Comparison of ENCODE assay signal across 12 cellular contexts in the genomic region with DNA sequence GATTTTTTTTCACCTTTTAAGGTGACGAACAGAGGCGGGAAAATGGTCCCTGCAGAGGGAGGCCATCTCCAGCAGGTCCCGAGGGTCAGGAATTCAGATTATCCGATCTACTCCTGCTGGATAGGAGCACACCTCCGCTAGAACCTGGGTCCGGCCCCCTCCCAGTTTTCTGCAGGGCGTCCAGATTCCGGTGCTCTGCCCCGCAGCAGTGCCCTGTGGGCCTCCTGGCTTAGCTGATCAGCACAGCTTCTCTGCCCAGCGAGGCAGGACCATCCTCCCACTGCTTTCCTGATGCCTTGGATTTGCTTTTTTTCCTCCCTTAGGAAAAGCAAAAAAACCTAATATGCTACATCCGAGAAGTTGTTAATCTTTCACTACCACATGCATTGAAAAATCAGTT. TPM values are rescaled to one million over a fixed set of nuclear protein-coding genes. Genes with fewer than 3 reads are reported as not detected.
A peak's percentile ranks its signal among the peaks of the same experiment; 100 is the strongest.
DNase-seq lines count a peak whose midpoint lies in the region; TF ChIP-seq lines count a peak whose summit lies in the region.
"Had no signal": no experiment of that assay in that cellular context is flagged by ENCODE, and none has a peak within 500 bp of the region (broad histone marks: within the 10 kb centered on the region; RNA-seq: fewer than 3 reads in every experiment).

No MANE protein-coding gene starts in this region.

- POLR2A ChIA-PET in OCI-LY7 (lab: Charles Lee), result no interaction called here
- POLR2A ChIA-PET in HEK293T (lab: Yijun Ruan, JAX), result no interaction called here

- TF ChIP-seq POLR2A in prostate gland (IDR thresholded peaks at IDR 0.05), result no peak

- no peak overlapping the region for H3K27ac ChIP-seq in OCI-LY7 (ENCODE audit: low read depth, low read length, poor library complexity, severe bottlenecking)
- H3K27ac ChIP-seq in prostate gland, result peak overlapping the region in 1 of 2 donors; percentile 18
- H3K27ac ChIP-seq: suprapubic skin had no signal

- peaks cover 4% of the 10 kb centered on the region for H4K20me1 ChIP-seq in OCI-LY7 (ENCODE audit: insufficient read depth, low read length)

- 62% methylated on average over 11 of the region's 11 CpGs for WGBS in prostate gland

- no peak for DNase-seq in OCI-LY7 (ENCODE audit: low spot score)
- DNase-seq in epithelial cell of proximal tubule (ENCODE audit: low read depth), result no peak
- peak; percentile 47 for DNase-seq in renal cortical epithelial cell (ENCODE audit: low read depth)
- DNase-seq in prostate gland (ENCODE audit: low spot score), result no peak
- no peak for DNase-seq in KG1 (lab: John Stamatoyannopoulos, UW)
- DNase-seq in ACHN, result no peak
- DNase-seq in HEK293T (ENCODE audit: extremely low spot score), result no peak
- DNase-seq: glutamatergic neuron, NCI-H2171 treated with DMSO at 0.1 percent for 48 hours, SHP77 had no signal

- in situ Hi-C loops in ACHN (cut with HindIII; ENCODE audit: low pct_ligation_motif_present, low pct_unique_long_range_greater_than_20kb, low sequenced_read_pairs), result no loop called here

- no peaks in the 10 kb centered on the region for H3K9me2 ChIP-seq in OCI-LY7 (ENCODE audit: insufficient read depth, low read length)

- H3K9me3 ChIP-seq in ES-I3 (ENCODE audit: control insufficient read depth, insufficient read depth, low read length), result no peaks in the 10 kb centered on the region
- H3K9me3 ChIP-seq in OCI-LY7 (ENCODE audit: low read length), result no peaks in the 10 kb centered on the region
- H3K9me3 ChIP-seq in prostate gland, result no peaks in the 10 kb centered on the region
- H3K9me3 ChIP-seq: suprapubic skin had no signal

- no peaks in the 10 kb centered on the region for H3K36me3 ChIP-seq in ES-I3 (ENCODE audit: insufficient read depth, low read length)
- no peaks in the 10 kb centered on the region; the same call in 1 of the 2 replicates for H3K36me3 ChIP-seq in OCI-LY7 (ENCODE audit: insufficient read depth, low read length)
- H3K36me3 ChIP-seq in prostate gland, result no peaks in the 10 kb centered on the region
- H3K36me3 ChIP-seq: suprapubic skin had no signal

- peak overlapping the region; percentile 87 for H3K4me2 ChIP-seq in OCI-LY7 (ENCODE audit: low read length)

- peak overlapping the region; percentile 62; the same call in 1 of the 2 replicates for H3K9ac ChIP-seq in ES-I3 (ENCODE audit: low read depth, low read length)

- H3K4me1 ChIP-seq in ES-I3 (ENCODE audit: insufficient read depth, low read length) (peaks cover 13% of the 10 kb centered on the region), OCI-LY7 (ENCODE audit: insufficient read depth, low read length, poor library complexity, severe bottlenecking) (peaks cover 29% of the 10 kb centered on the region), prostate gland (replicated peaks) (no peaks in the 10 kb centered on the region)

- no TSS peak for BruUV-seq in OCI-LY7 (replicated peaks; lab: Mats Ljungman, UMichigan)

- no peak overlapping the region for H2AFZ ChIP-seq in OCI-LY7 (ENCODE audit: low read length)

- CTCF ChIA-PET in OCI-LY7 (lab: Charles Lee; ENCODE audit: unreplicated experiment) (no interaction called here), HEK293T (lab: Yijun Ruan, JAX) (no interaction called here)

- H3K27me3 ChIP-seq in prostate gland (replicated peaks; ENCODE audit: insufficient read depth), result no peaks in the 10 kb centered on the region
- H3K27me3 ChIP-seq: suprapubic skin had no signal

- no peaks in the 10 kb centered on the region for H3K79me2 ChIP-seq in OCI-LY7 (ENCODE audit: insufficient read depth, low read depth, low read length)

- TF ChIP-seq CTCF in OCI-LY7 (conservative IDR thresholded peaks at IDR 0.05; ENCODE audit: low read length) (no peak), epithelial cell of proximal tubule (conservative IDR thresholded peaks at IDR 0.05; ENCODE audit: low read depth, low read length) (no peak), prostate gland (IDR thresholded peaks at IDR 0.05) (no peak)

- H3K4me3 ChIP-seq in OCI-LY7 (ENCODE audit: low read depth, low read length, poor library complexity, severe bottlenecking), result no peak overlapping the region
- H3K4me3 ChIP-seq in epithelial cell of proximal tubule (ENCODE audit: low read depth, low read length), result peak overlapping the region; percentile 71
- H3K4me3 ChIP-seq in prostate gland, result no peak overlapping the region

- intact Hi-C loops in OCI-LY7 (cut with micrococcal nuclease; ENCODE audit: unreplicated experiment) (no loop called here), prostate gland (cut with DNase I) (loop anchor here (10.0 kb wide), 2 partner anchors 208 to 362 kb away; no protein-coding TSS in a partner anchor)

TF ChIP-seq in HEK293T, 16 proteins besides CTCF, POLR2A, EP300 and RAD21:
- TF ChIP-seq FOXM1 (IDR thresholded peaks at IDR 0.05; ENCODE audit: borderline replicate concordance) (no peak), BHLHE40 (IDR thresholded peaks at IDR 0.05; ENCODE audit: borderline replicate concordance) (no peak), TARDBP (IDR thresholded peaks at IDR 0.05) (no peak), NFRKB (IDR thresholded peaks at IDR 0.05) (no peak), FOXK2 (IDR thresholded peaks at IDR 0.05) (no peak), ARNT (IDR thresholded peaks at IDR 0.05) (no peak), ZNF384 (IDR thresholded peaks at IDR 0.05) (no peak), FOXA1 (IDR thresholded peaks at IDR 0.05) (no peak), L3MBTL2 (conservative IDR thresholded peaks at IDR 0.05) (no peak), HDGF (IDR thresholded peaks at IDR 0.05; ENCODE audit: borderline replicate concordance) (no peak), LEF1 (IDR thresholded peaks at IDR 0.05; ENCODE audit: borderline replicate concordance) (no peak), ELF4 (IDR thresholded peaks at IDR 0.05) (no peak), SUZ12 (IDR thresholded peaks at IDR 0.05) (no peak), SP1 (IDR thresholded peaks at IDR 0.05) (no peak)
- TF ChIP-seq, protein P1, sequence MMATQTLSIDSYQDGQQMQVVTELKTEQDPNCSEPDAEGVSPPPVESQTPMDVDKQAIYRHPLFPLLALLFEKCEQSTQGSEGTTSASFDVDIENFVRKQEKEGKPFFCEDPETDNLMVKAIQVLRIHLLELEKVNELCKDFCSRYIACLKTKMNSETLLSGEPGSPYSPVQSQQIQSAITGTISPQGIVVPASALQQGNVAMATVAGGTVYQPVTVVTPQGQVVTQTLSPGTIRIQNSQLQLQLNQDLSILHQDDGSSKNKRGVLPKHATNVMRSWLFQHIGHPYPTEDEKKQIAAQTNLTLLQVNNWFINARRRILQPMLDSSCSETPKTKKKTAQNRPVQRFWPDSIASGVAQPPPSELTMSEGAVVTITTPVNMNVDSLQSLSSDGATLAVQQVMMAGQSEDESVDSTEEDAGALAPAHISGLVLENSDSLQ (IDR thresholded peaks at IDR 0.05), result no peak

RNA-seq across cellular contexts. Expression of a gene that starts 2.3 kb away (rescaled TPM):
- 10.6 and 16.1 TPM in 2 replicates for total RNA-seq in OCI-LY7 (2014; rRNA removed; shearing (Covaris generic))
- total RNA-seq in OCI-LY7 (2022) (29.3 and 35.7 TPM in 2 replicates), epithelial cell of proximal tubule (9.1 and 41.9 TPM in 2 replicates), renal cortical epithelial cell (18.6 and 49.8 TPM in 2 replicates), prostate gland (10 to 100 TPM; 23.2 to 76.9 TPM)
